ENCODE assay signal across 14 cellular contexts in the genomic region with DNA sequence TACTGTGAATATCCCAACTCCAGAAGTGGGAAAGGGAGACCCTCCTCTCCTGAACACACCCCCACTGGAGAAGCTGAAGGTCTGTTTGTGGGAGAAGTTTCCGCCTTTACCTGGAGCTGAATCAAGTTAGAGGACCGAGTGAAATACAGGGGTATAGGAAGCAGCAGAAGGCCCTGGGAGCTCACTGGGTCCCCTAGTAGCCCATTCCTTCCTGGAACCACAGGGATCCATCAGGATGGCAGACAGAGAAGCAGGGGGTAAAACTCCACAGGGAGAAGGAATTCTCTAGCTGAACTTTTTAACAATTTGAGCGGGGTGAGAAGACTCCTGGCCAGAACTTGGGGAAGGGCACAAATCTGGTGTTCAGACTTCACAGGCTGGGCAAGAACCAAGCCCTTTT.
DNase-seq lines count a peak whose midpoint lies in the region; ATAC-seq and TF ChIP-seq lines count a peak whose summit lies in the region.
"Had no signal": no experiment of that assay in that cellular context is flagged by ENCODE, and none has a peak within 500 bp of the region (broad histone marks: within the 10 kb centered on the region; RNA-seq: fewer than 3 reads in every experiment).

No MANE protein-coding gene starts in this region.

- no peak overlapping the region for H3K4me3 Mint-ChIP-seq in neural progenitor cell
- no peak overlapping the region for H3K4me3 Mint-ChIP-seq in activated CD8-positive, alpha-beta T cell treated with anti-CD3 and anti-CD28 coated beads for 36 hours
- H3K4me3 Mint-ChIP-seq: CD8-positive, alpha-beta memory T cell had no signal

- ATAC-seq in activated CD8-positive, alpha-beta T cell treated with anti-CD3 and anti-CD28 coated beads for 36 hours = no peak
- no peak for ATAC-seq in GM21786 (IDR thresholded peaks at IDR 0.05; ENCODE audit: unreplicated experiment)
- ATAC-seq: A549 had no signal

- DNase-seq in A673 (ENCODE audit: low spot score) (no peak), ELF-1 (ENCODE audit: low read depth, low spot score) (peak; percentile 39), WERI-Rb-1 (no peak), neural progenitor cell (ENCODE audit: low spot score) (no peak), NCI-H510A treated with DMSO at 0.1 percent for 48 hours (lab: John Stamatoyannopoulos, UW) (no peak)
- DNase-seq in activated CD8-positive, alpha-beta T cell treated with anti-CD3 and anti-CD28 coated beads for 36 hours = no peak
- DNase-seq: AML-193; Caco-2; CD8-positive, alpha-beta memory T cell; DND-41; GF-D8 had no signal

- H3K27me3 Mint-ChIP-seq in neural progenitor cell (ENCODE audit: insufficient read depth, low read depth) = no peaks in the 10 kb centered on the region
- peaks cover 12% of the 10 kb centered on the region for H3K27me3 Mint-ChIP-seq in activated CD8-positive, alpha-beta T cell treated with anti-CD3 and anti-CD28 coated beads for 36 hours

- H3K9ac ChIP-seq in neural progenitor cell = no peak overlapping the region
- H3K9ac ChIP-seq: BLaER1 had no signal

- no peaks in the 10 kb centered on the region for H3K4me1 ChIP-seq in A673 (ENCODE audit: insufficient read depth, low read length, poor library complexity, severe bottlenecking)
- no peaks in the 10 kb centered on the region for H3K4me1 ChIP-seq in neural progenitor cell
- H3K4me1 ChIP-seq: A549, Caco-2 had no signal

- no peaks in the 10 kb centered on the region for H3K36me3 Mint-ChIP-seq in neural progenitor cell
- no peaks in the 10 kb centered on the region for H3K36me3 Mint-ChIP-seq in activated CD8-positive, alpha-beta T cell treated with anti-CD3 and anti-CD28 coated beads for 36 hours (ENCODE audit: low read depth)
- H3K36me3 Mint-ChIP-seq: CD8-positive, alpha-beta memory T cell had no signal

- TF ChIP-seq CTCF in A673 (conservative IDR thresholded peaks at IDR 0.05; ENCODE audit: low read depth, low read length) (peak; percentile 28; the same call in 1 of the 2 replicates), WERI-Rb-1 (IDR thresholded peaks at IDR 0.05; ENCODE audit: low read depth, low read length) (no peak), neural progenitor cell (IDR thresholded peaks at IDR 0.05) (peak; percentile 23)
- TF ChIP-seq CTCF in activated CD8-positive, alpha-beta T cell treated with anti-CD3 and anti-CD28 coated beads for 36 hours (IDR thresholded peaks at IDR 0.05) = no peak

- no peaks in the 10 kb centered on the region for H3K9me3 ChIP-seq in A673 (ENCODE audit: low read depth, low read length, poor library complexity, severe bottlenecking)
- H3K9me3 ChIP-seq in WERI-Rb-1 (ENCODE audit: severe bottlenecking) = no peaks in the 10 kb centered on the region
- no peaks in the 10 kb centered on the region for H3K9me3 ChIP-seq in neural progenitor cell (ENCODE audit: low read depth)
- H3K9me3 ChIP-seq: A549, BLaER1, Caco-2 had no signal

- no peak overlapping the region for H3K4me2 ChIP-seq in neural progenitor cell
- H3K4me2 ChIP-seq: A549, BLaER1 had no signal

- H3K27me3 ChIP-seq in A673 (replicated peaks; ENCODE audit: insufficient read depth, low read depth, low read length, poor library complexity) (peaks cover 25% of the 10 kb centered on the region), WERI-Rb-1 (ENCODE audit: insufficient read depth, low read depth, severe bottlenecking) (no peaks in the 10 kb centered on the region), neural progenitor cell (no peaks in the 10 kb centered on the region)
- H3K27me3 ChIP-seq: BLaER1 had no signal

- POLR2A ChIA-PET in A673 (lab: Charles Lee; ENCODE audit: low non-redundant PET) = no interaction called here
- POLR2A ChIA-PET in activated CD8-positive, alpha-beta T cell treated with anti-CD3 and anti-CD28 coated beads for 36 hours (lab: Charles Lee) = no interaction called here

- no peaks in the 10 kb centered on the region for H3F3A ChIP-seq in neural progenitor cell (ENCODE audit: low read depth)

- no peak overlapping the region for H3K4me3 ChIP-seq in A673 (ENCODE audit: low read depth, low read length, poor library complexity, severe bottlenecking)
- no peak overlapping the region for H3K4me3 ChIP-seq in WERI-Rb-1 (ENCODE audit: low read depth, low read length)
- no peak overlapping the region for H3K4me3 ChIP-seq in neural progenitor cell
- H3K4me3 ChIP-seq: A549, BLaER1 had no signal

- no peak overlapping the region for H3K27ac ChIP-seq in A673 (ENCODE audit: low read depth, low read length, poor library complexity, severe bottlenecking)
- H3K27ac ChIP-seq in WERI-Rb-1 = peak overlapping the region; percentile 20; the same call in 1 of the 2 replicates
- no peak overlapping the region for H3K27ac ChIP-seq in neural progenitor cell
- H3K27ac ChIP-seq: A549, BLaER1 had no signal

- no peaks in the 10 kb centered on the region for H4K20me1 ChIP-seq in neural progenitor cell (ENCODE audit: low read depth)
- H4K20me1 ChIP-seq: BLaER1 had no signal

- H2AFZ ChIP-seq in neural progenitor cell (replicated peaks) = no peak overlapping the region

- intact Hi-C loops in A673 (cut with micrococcal nuclease; ENCODE audit: unreplicated experiment) = no loop called here
- intact Hi-C loops in activated CD8-positive, alpha-beta T cell treated with anti-CD3 and anti-CD28 coated beads for 36 hours (cut with micrococcal nuclease) = no loop called here

- no peaks in the 10 kb centered on the region for H3K79me2 ChIP-seq in neural progenitor cell (ENCODE audit: low read depth)

- H3K36me3 ChIP-seq in A673 (ENCODE audit: insufficient read depth, low read length, poor library complexity, severe bottlenecking) = no peaks in the 10 kb centered on the region
- H3K36me3 ChIP-seq in WERI-Rb-1 = no peaks in the 10 kb centered on the region
- H3K36me3 ChIP-seq in neural progenitor cell = no peaks in the 10 kb centered on the region
- H3K36me3 ChIP-seq: BLaER1 had no signal

- peaks cover 9% of the 10 kb centered on the region for H3K4me1 Mint-ChIP-seq in neural progenitor cell
- H3K4me1 Mint-ChIP-seq in activated CD8-positive, alpha-beta T cell treated with anti-CD3 and anti-CD28 coated beads for 36 hours (ENCODE audit: low read depth) = no peaks in the 10 kb centered on the region
- H3K4me1 Mint-ChIP-seq: CD8-positive, alpha-beta memory T cell had no signal

- BruUV-seq in A673 (replicated peaks; lab: Mats Ljungman, UMichigan) = no TSS peak

- H3K27ac Mint-ChIP-seq in neural progenitor cell = no peak overlapping the region
- no peak overlapping the region for H3K27ac Mint-ChIP-seq in activated CD8-positive, alpha-beta T cell treated with anti-CD3 and anti-CD28 coated beads for 36 hours
- H3K27ac Mint-ChIP-seq: CD8-positive, alpha-beta memory T cell had no signal

- H3K9me3 Mint-ChIP-seq in neural progenitor cell = no peaks in the 10 kb centered on the region
- no peaks in the 10 kb centered on the region for H3K9me3 Mint-ChIP-seq in activated CD8-positive, alpha-beta T cell treated with anti-CD3 and anti-CD28 coated beads for 36 hours
- H3K9me3 Mint-ChIP-seq: CD8-positive, alpha-beta memory T cell had no signal

- CTCF ChIA-PET in A673 (lab: Charles Lee) = no interaction called here
- CTCF ChIA-PET in activated CD8-positive, alpha-beta T cell treated with anti-CD3 and anti-CD28 coated beads for 36 hours (lab: Charles Lee) = interaction anchor here (0.6 kb wide), 1 partner anchor 108 kb away, joined by 4 read pairs; no protein-coding TSS in a partner anchor

Comparison
In these comparisons a context has a peak if more than half of its experiments do, and no peak if none do; other contexts are left out.
1. CTCF ChIP-seq: peak in A673 (single experiment) and neural progenitor cell (single experiment); none in WERI-Rb-1 (single experiment) and activated CD8-positive, alpha-beta T cell treated with anti-CD3 and anti-CD28 coated beads for 36 hours (single experiment).